9 cellular contexts compared by ENCODE assay signal in the genomic region with DNA sequence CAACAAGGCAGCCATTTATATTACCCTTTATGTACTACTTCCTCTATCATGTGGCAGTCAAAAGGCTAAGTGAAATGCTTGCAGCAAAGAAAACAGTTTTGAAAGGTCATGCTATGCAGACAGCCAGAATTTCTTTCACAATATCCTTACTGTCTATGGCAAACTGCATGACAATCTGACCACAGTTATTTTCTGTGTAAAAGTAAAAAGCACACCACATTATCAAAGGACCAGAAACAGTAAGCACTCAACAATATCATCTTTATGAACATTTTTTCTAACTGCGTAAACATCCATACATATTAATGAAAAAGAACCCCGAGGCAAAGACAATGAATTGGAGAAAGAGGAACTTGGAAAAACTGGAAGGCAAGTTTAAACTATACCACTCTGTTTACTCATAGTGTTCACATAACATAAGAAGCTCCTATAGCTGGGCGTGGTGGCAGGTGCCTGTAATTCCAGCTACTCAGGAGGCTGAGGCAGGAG. TPM values are rescaled to one million over a fixed set of nuclear protein-coding genes. Genes with fewer than 3 reads are reported as not detected.
DNase-seq lines count a peak whose midpoint lies in the region; ATAC-seq and TF ChIP-seq lines count a peak whose summit lies in the region.
"Had no signal": no experiment of that assay in that cellular context is flagged by ENCODE, and none has a peak within 500 bp of the region (broad histone marks: within the 10 kb centered on the region; RNA-seq: fewer than 3 reads in every experiment).

No MANE protein-coding gene starts in this region.

- H3K36me3 Mint-ChIP-seq in CD14-positive monocyte = peaks cover 13 to 44% of the 10 kb centered on the region in 2 donors

- ATAC-seq in HG03196 (IDR thresholded peaks at IDR 0.05; ENCODE audit: unreplicated experiment) (no peak), GM18909 (IDR thresholded peaks at IDR 0.05; ENCODE audit: poor library complexity, unreplicated experiment) (no peak)

- no peaks in the 10 kb centered on the region for H3K9me3 Mint-ChIP-seq in CD14-positive monocyte

- H3K27me3 Mint-ChIP-seq in CD14-positive monocyte (ENCODE audit: low read depth in 3 of 3) = no peaks in the 10 kb centered on the region

- peak overlapping the region; percentile 93 to 100 (median 96) for H3K27ac Mint-ChIP-seq in CD14-positive monocyte

- peaks cover 37% of the 10 kb centered on the region for H3K4me1 Mint-ChIP-seq in CD14-positive monocyte

- peak; percentile 53 for DNase-seq in CD14-positive monocyte (ENCODE audit: low spot score)
- DNase-seq in M059J (ENCODE audit: low read depth) = peak; percentile 40
- DNase-seq in T47D (ENCODE audit: low read depth in 1 of 2, low spot score in 1 of 2) = peak; percentile 49 to 82
- DNase-seq in medulla oblongata (ENCODE audit: extremely low spot score) = peak; percentile 73
- DNase-seq in NCI-H2081 treated with DMSO at 0.1 percent for 48 hours (lab: John Stamatoyannopoulos, UW) = no peak
- DNase-seq in germinal center (ENCODE audit: low spot score) = no peak
- DNase-seq: NCI-H446 treated with DMSO at 0.1 percent for 48 hours had no signal

- intact Hi-C loops in CD14-positive monocyte (cut with micrococcal nuclease) = no loop called here

- H3K4me3 Mint-ChIP-seq in CD14-positive monocyte = peak overlapping the region; percentile 37 to 83

- TF ChIP-seq CTCF in CD14-positive monocyte (IDR thresholded peaks at IDR 0.05) = no peak

- in situ Hi-C loops in T47D (cut with HindIII; ENCODE audit: low pct_unique_long_range_greater_than_20kb, low sequenced_read_pairs) = no loop called here

RNA-seq across cellular contexts. Expression of gene PIK3CB, which starts 47.9 kb away (rescaled TPM):
- polyA plus RNA-seq in CD14-positive monocyte = 10 to 100 TPM; 20.4 to 33.6 TPM
- total RNA-seq in M059J (2014; rRNA removed; shearing (Covaris generic)) = 7.6 and 21.9 TPM in 2 replicates

Comparison
In these comparisons a context has a peak if more than half of its experiments do, and no peak if none do; other contexts are left out.
1. DNase-seq: peak in CD14-positive monocyte (single experiment), M059J (single experiment), T47D (2 of 2) and medulla oblongata (single experiment); none in NCI-H2081 treated with DMSO at 0.1 percent for 48 hours (single experiment) and germinal center (single experiment).